In genomic region chr5:126449751-126450271, GRCh38 we compare ENCODE assay signal across 8 cellular contexts. TPM values are rescaled to one million over a fixed set of nuclear protein-coding genes. Genes with fewer than 3 reads are reported as not detected.
DNase-seq lines count a peak whose midpoint lies in the region; ATAC-seq, FAIRE-seq and TF ChIP-seq lines count a peak whose summit lies in the region.

No MANE protein-coding gene starts in this region.

- peaks cover 13% of the 10 kb centered on the region for H3K36me3 Mint-ChIP-seq in activated CD4-positive, alpha-beta T cell treated with anti-CD3 and anti-CD28 coated beads, Interleukin-2, amount 10 ng/mL, durations not matched to agents 7 days and 5 days (ENCODE audit: low read depth)
- peaks cover 50% of the 10 kb centered on the region for H3K36me3 Mint-ChIP-seq in osteocyte (ENCODE audit: unreplicated experiment)

- no peak for TF ChIP-seq RAD21 in HepG2 (CRISPR knock-in tag; IDR thresholded peaks at IDR 0.05)

- ATAC-seq in right lobe of liver: peak; percentile 60 to 86 (median 80)
- ATAC-seq in HepG2: no peak
- ATAC-seq in HG03460 (IDR thresholded peaks at IDR 0.05; ENCODE audit: unreplicated experiment): peak; percentile 82

- no peak overlapping the region for H2AFZ ChIP-seq in HepG2 (ENCODE audit: low read length)

- H3K27ac ChIP-seq in right lobe of liver (peak overlapping the region in 2 of 3 donors; percentile 6 to 44), HepG2 (ENCODE audit: extremely low read length, insufficient read depth, low read length) (no peak overlapping the region), urinary bladder (ENCODE audit: low read depth) (peak overlapping the region; percentile 54)
- peak overlapping the region; percentile 75 for H3K27ac ChIP-seq in effector memory CD4-positive, alpha-beta T cell (ENCODE audit: insufficient read depth, low read length, poor library complexity, severe bottlenecking)

- peak overlapping the region; percentile 83 for H3K4me3 Mint-ChIP-seq in activated CD4-positive, alpha-beta T cell treated with anti-CD3 and anti-CD28 coated beads, Interleukin-2, amount 10 ng/mL, durations not matched to agents 7 days and 5 days
- H3K4me3 Mint-ChIP-seq in osteocyte (ENCODE audit: unreplicated experiment): peak overlapping the region; percentile 53

- WGBS in right lobe of liver (ENCODE audit: insufficient coverage, low coverage, low lambda C conversion rate, missing lambda C conversion rate): 44% methylated on average over 7 of the region's 8 CpGs
- 91% methylated on average over 8 of the region's 8 CpGs for WGBS in HepG2 (ENCODE audit: low lambda C conversion rate)
- 30% methylated on average over 8 of the region's 8 CpGs for WGBS in urinary bladder
- WGBS in lower leg skin, 2 donors: 45 to 48% methylated on average over 8 of the region's 8 CpGs

- TF ChIP-seq CTCF in right lobe of liver (IDR thresholded peaks at IDR 0.05) (no peak), HepG2 (CRISPR knock-in tag; IDR thresholded peaks at IDR 0.05) (no peak), osteocyte (IDR thresholded peaks at IDR 0.05) (no peak), lower leg skin (IDR thresholded peaks at IDR 0.05) (no peak)

- H3K9me3 Mint-ChIP-seq in activated CD4-positive, alpha-beta T cell treated with anti-CD3 and anti-CD28 coated beads, Interleukin-2, amount 10 ng/mL, durations not matched to agents 7 days and 5 days: peaks cover 5% of the 10 kb centered on the region
- no peaks in the 10 kb centered on the region for H3K9me3 Mint-ChIP-seq in osteocyte (ENCODE audit: unreplicated experiment)

- no peaks in the 10 kb centered on the region for H4K20me1 ChIP-seq in HepG2 (ENCODE audit: insufficient read depth, low read length)

- no TSS peak for BruUV-seq in HepG2 (replicated peaks; lab: Mats Ljungman, UMichigan)

- intact Hi-C loops in right lobe of liver (cut with DNase I) (no loop called here), HepG2 (cut with micrococcal nuclease; ENCODE audit: unreplicated experiment) (no loop called here), lower leg skin (cut with DNase I; ENCODE audit: low total_unique reads) (no loop called here)

- no peak overlapping the region for H3K9ac ChIP-seq in HepG2 (ENCODE audit: insufficient read depth, low read depth, low read length)

- TF ChIP-seq POLR2A in right lobe of liver (IDR thresholded peaks at IDR 0.05) (peak; percentile 29), HepG2 (IDR thresholded peaks at IDR 0.05; ENCODE audit: insufficient read depth in 1 of 2, low read depth in 2 of 2, low read length in 2 of 2) (no peak), lower leg skin (IDR thresholded peaks at IDR 0.05) (no peak)

- CTCF ChIA-PET in HepG2 (lab: Yijun Ruan, JAX; ENCODE audit: low intra/inter-chr PET ratio, low total read pairs): no interaction called here
- CTCF ChIA-PET in activated CD4-positive, alpha-beta T cell treated with anti-CD3 and anti-CD28 coated beads, Interleukin-2, amount 10 ng/mL, durations not matched to agents 7 days and 5 days (lab: Charles Lee): interaction anchor here (0.7 to 1.5 kb wide), 3 partner anchors 12 to 51 kb away, joined by 3 to 4 read pairs (median 3); no protein-coding TSS in a partner anchor

- H3K27me3 Mint-ChIP-seq in activated CD4-positive, alpha-beta T cell treated with anti-CD3 and anti-CD28 coated beads, Interleukin-2, amount 10 ng/mL, durations not matched to agents 7 days and 5 days: no peaks in the 10 kb centered on the region
- H3K27me3 Mint-ChIP-seq in osteocyte (ENCODE audit: unreplicated experiment): no peaks in the 10 kb centered on the region

- no peak overlapping the region for H3K4me2 ChIP-seq in HepG2 (ENCODE audit: low read depth, low read length)

- no peak for DNase-seq in right lobe of liver
- no peak for DNase-seq in HepG2 (ENCODE audit: low spot score)
- peak; percentile 73 for DNase-seq in activated CD4-positive, alpha-beta T cell treated with anti-CD3 and anti-CD28 coated beads, Interleukin-2, amount 10 ng/mL, durations not matched to agents 7 days and 5 days
- DNase-seq in effector memory CD4-positive, alpha-beta T cell: peak; percentile 27 to 54 (median 34)
- DNase-seq in osteocyte (ENCODE audit: extremely low spot score, unreplicated experiment): no peak
- no peak for DNase-seq in lower leg skin (ENCODE audit: low spot score in 2 of 2)

- H3K9me3 ChIP-seq in right lobe of liver (no peaks in the 10 kb centered on the region), HepG2 (ENCODE audit: low read length) (no peaks in the 10 kb centered on the region)
- H3K9me3 ChIP-seq in effector memory CD4-positive, alpha-beta T cell (ENCODE audit: control insufficient read depth, low read length): no peaks in the 10 kb centered on the region

- no peaks in the 10 kb centered on the region for H3K79me2 ChIP-seq in HepG2 (ENCODE audit: insufficient read depth, low read length)

- no peak for TF ChIP-seq EP300 in HepG2 (IDR thresholded peaks at IDR 0.05; ENCODE audit: low read depth in 2 of 2, low read length in 2 of 2)
- TF ChIP-seq EP300 in HepG2 (CRISPR knock-in tag; IDR thresholded peaks at IDR 0.05; ENCODE audit: borderline replicate concordance): no peak

- no peak for FAIRE-seq in HepG2 (lab: Jason Lieb, UNC)

- no peaks in the 10 kb centered on the region for H3K36me3 ChIP-seq in right lobe of liver
- no peaks in the 10 kb centered on the region; a peak in 1 of 5 replicates for H3K36me3 ChIP-seq in HepG2 (replicated peaks in 1 of 2; ENCODE audit: control insufficient read depth in 1 of 2, insufficient read depth in 2 of 2, low read length in 2 of 2)
- H3K36me3 ChIP-seq in effector memory CD4-positive, alpha-beta T cell (ENCODE audit: control insufficient read depth, insufficient read depth, low read length): no peaks in the 10 kb centered on the region
- no peaks in the 10 kb centered on the region for H3K36me3 ChIP-seq in urinary bladder (ENCODE audit: insufficient read depth)

- peak overlapping the region; percentile 100 for H3K27ac Mint-ChIP-seq in activated CD4-positive, alpha-beta T cell treated with anti-CD3 and anti-CD28 coated beads, Interleukin-2, amount 10 ng/mL, durations not matched to agents 7 days and 5 days
- H3K27ac Mint-ChIP-seq in osteocyte (ENCODE audit: unreplicated experiment): peak overlapping the region; percentile 91

- POLR2A ChIA-PET in HepG2 (lab: Yijun Ruan, JAX): no interaction called here
- POLR2A ChIA-PET in activated CD4-positive, alpha-beta T cell treated with anti-CD3 and anti-CD28 coated beads, Interleukin-2, amount 10 ng/mL, durations not matched to agents 7 days and 5 days (lab: Charles Lee): interaction anchor here (0.5 to 1.4 kb wide), 2 partner anchors 25 to 51 kb away, joined by 3 to 4 read pairs; no protein-coding TSS in a partner anchor

- in situ Hi-C loops in HepG2 (cut with HindIII; ENCODE audit: extremely low pct_ligation_motif_present, low pct_unique_long_range_greater_than_20kb): no loop called here

- H3K4me3 ChIP-seq in right lobe of liver: no peak overlapping the region
- H3K4me3 ChIP-seq in HepG2 (replicated peaks in 1 of 3; ENCODE audit: insufficient read depth in 1 of 3, low read depth in 2 of 3, low read length in 3 of 3): no peak overlapping the region
- H3K4me3 ChIP-seq in effector memory CD4-positive, alpha-beta T cell (ENCODE audit: insufficient read depth, low read depth, low read length, poor library complexity, severe bottlenecking): peak overlapping the region; percentile 36
- no peak overlapping the region for H3K4me3 ChIP-seq in urinary bladder (ENCODE audit: low read depth, low read length)
- H3K4me3 ChIP-seq in lower leg skin (ENCODE audit: low read depth, poor library complexity, severe bottlenecking): no peak overlapping the region

- peaks cover 70% of the 10 kb centered on the region for H3K4me1 Mint-ChIP-seq in activated CD4-positive, alpha-beta T cell treated with anti-CD3 and anti-CD28 coated beads, Interleukin-2, amount 10 ng/mL, durations not matched to agents 7 days and 5 days
- peaks cover 79% of the 10 kb centered on the region for H3K4me1 Mint-ChIP-seq in osteocyte (ENCODE audit: unreplicated experiment)

- no peaks in the 10 kb centered on the region for H3K27me3 ChIP-seq in right lobe of liver
- no peaks in the 10 kb centered on the region for H3K27me3 ChIP-seq in HepG2 (ENCODE audit: control insufficient read depth in 1 of 2, insufficient read depth in 2 of 2, low read length in 2 of 2)
- H3K27me3 ChIP-seq in effector memory CD4-positive, alpha-beta T cell (replicated peaks; ENCODE audit: control insufficient read depth, insufficient read depth, low read length, poor library complexity, severe bottlenecking): no peaks in the 10 kb centered on the region

- no peaks in the 10 kb centered on the region for H3K4me1 ChIP-seq in right lobe of liver
- no peaks in the 10 kb centered on the region for H3K4me1 ChIP-seq in HepG2 (ENCODE audit: insufficient read depth, low read length)
- H3K4me1 ChIP-seq in effector memory CD4-positive, alpha-beta T cell (ENCODE audit: control insufficient read depth, insufficient read depth, low read length, poor library complexity, severe bottlenecking): peaks cover 8% of the 10 kb centered on the region
- no peaks in the 10 kb centered on the region for H3K4me1 ChIP-seq in urinary bladder (ENCODE audit: insufficient read depth)

RNA-seq across cellular contexts. Expression of gene GRAMD2B, which starts 26.6 kb away (rescaled TPM):
- 10 to 100 TPM in 5 of 6 experiments, 1 to 10 TPM in 1; 9.9 to 26.4 (median 18.3) TPM for total RNA-seq in right lobe of liver
- 8.1 and 8.8 TPM in 2 replicates for total RNA-seq in HepG2 (2016; rRNA removed; fragmentation: Illumina TruSeq; extraction: Trizol)
- total RNA-seq in HepG2 (2016; cell fraction: cytosol; rRNA removed; fragmentation: Illumina TruSeq; extraction: Trizol; ENCODE audit: low read depth): 1.4 and 1.6 TPM in 2 replicates
- total RNA-seq in HepG2 (2016; cell fraction: insoluble cytoplasmic fraction; rRNA removed; fragmentation: Illumina TruSeq; extraction: Trizol): 6.7 and 8.2 TPM in 2 replicates
- total RNA-seq in HepG2 (2016; cell fraction: membrane; rRNA removed; fragmentation: Illumina TruSeq; extraction: Trizol): 3.9 and 5.1 TPM in 2 replicates
- total RNA-seq in HepG2 (2016; cell fraction: nucleus; rRNA removed; fragmentation: Illumina TruSeq; extraction: Trizol): 10.5 and 10.7 TPM in 2 replicates
- polyA plus RNA-seq in HepG2 (2011; rRNA removed): 10.6 and 11.2 TPM in 2 replicates
- polyA plus RNA-seq in HepG2 (2011; cell fraction: cytosol; rRNA removed): 6.0 and 10.9 TPM in 2 replicates
- 9.0 and 10.1 TPM in 2 replicates for polyA plus RNA-seq in HepG2 (2011; cell fraction: nucleus; rRNA removed)
- polyA plus RNA-seq in HepG2 (2012): 8.8 and 11.2 TPM in 2 replicates
- polyA plus RNA-seq in HepG2 (2016; cell fraction: cytosol; fragmentation: Illumina TruSeq; extraction: Trizol; ENCODE audit: low read depth): 0.98 and 1.7 TPM in 2 replicates
- 7.8 and 8.9 TPM in 2 replicates for polyA plus RNA-seq in HepG2 (2016; cell fraction: insoluble cytoplasmic fraction; fragmentation: Illumina TruSeq; extraction: Trizol; ENCODE audit: low read depth)
- polyA plus RNA-seq in HepG2 (2016; cell fraction: membrane; fragmentation: Illumina TruSeq; extraction: Trizol; ENCODE audit: low read depth): 2.1 and 2.4 TPM in 2 replicates
- polyA plus RNA-seq in HepG2 (2016; cell fraction: nucleus; fragmentation: Illumina TruSeq; extraction: Trizol; ENCODE audit: insufficient read depth, low read depth): 11.7 and 12.4 TPM in 2 replicates
- polyA minus RNA-seq in HepG2 (2011; rRNA and poly(A)+ RNA removed; ENCODE audit: low replicate concordance): 5.6 and 6.2 TPM in 2 replicates
- 6.1 and 7.8 TPM in 2 replicates for polyA minus RNA-seq in HepG2 (2011; cell fraction: cytosol; rRNA and poly(A)+ RNA removed)
- 35.9 and 42.4 TPM in 2 replicates for polyA minus RNA-seq in HepG2 (2011; cell fraction: nucleus; rRNA and poly(A)+ RNA removed)
- total RNA-seq in activated CD4-positive, alpha-beta T cell treated with anti-CD3 and anti-CD28 coated beads, Interleukin-2, amount 10 ng/mL, durations not matched to agents 7 days and 5 days: 1 to 10 TPM; 3.3 to 4.4 TPM
- total RNA-seq in osteocyte: 78.2 and 93.7 TPM in 2 replicates
- 39.4 TPM for total RNA-seq in urinary bladder
- 10.8 TPM for polyA plus RNA-seq in urinary bladder
- total RNA-seq in lower leg skin: 10 to 100 TPM; 58.9 to 99.8 (median 75.8) TPM

Comparison
In these comparisons a context has a peak if more than half of its experiments do, and no peak if none do; other contexts are left out.
1. DNase-seq: peak in activated CD4-positive, alpha-beta T cell treated with anti-CD3 and anti-CD28 coated beads, Interleukin-2, amount 10 ng/mL, durations not matched to agents 7 days and 5 days (single experiment) and effector memory CD4-positive, alpha-beta T cell (3 of 3); none in right lobe of liver (0 of 3), HepG2 (single experiment), osteocyte (single experiment) and lower leg skin (0 of 2).